Comparison of ENCODE assay signal across 1 cellular context in genomic region chr1:154502066-154502741, GRCh38.
TF ChIP-seq lines count a peak whose summit lies in the region.

Gene SHE (minus strand): TSS chr1:154502412. CDS start chr1:154502026, 386 bp downstream.
Gene TDRD10 (plus strand): TSS chr1:154502219. CDS start chr1:154506904, 4,685 bp downstream.

TF ChIP-seq in H1, 55 proteins besides CTCF, POLR2A, EP300 and RAD21 (continued from another document):
- TF ChIP-seq KDM4A (IDR thresholded peaks at IDR 0.05; ENCODE audit: low read depth, low read length, severe bottlenecking) (peak; percentile 86), ASH2L (IDR thresholded peaks at IDR 0.05; ENCODE audit: low read length) (peak; percentile 32), USF2 (IDR thresholded peaks at IDR 0.05; ENCODE audit: low read length) (peak; percentile 62), EZH2 (IDR thresholded peaks at IDR 0.05; ENCODE audit: low read depth, low read length, severe bottlenecking) (peak; percentile 47), SIRT6 (IDR thresholded peaks at IDR 0.05; ENCODE audit: low read length) (no peak), YY1 (IDR thresholded peaks at IDR 0.05; ENCODE audit: low read depth, low read length) (0 out of 2 replicates have a peak, but pooled peaks have one; percentile 27), ATF3 (IDR thresholded peaks at IDR 0.05; ENCODE audit: insufficient read depth, low read depth, low read length) (0 out of 2 replicates have a peak, but pooled peaks have one; percentile 9), JUN (IDR thresholded peaks at IDR 0.05; ENCODE audit: low read depth, low read length) (peak; percentile 38; the same call in 1 of the 2 replicates), NANOG (IDR thresholded peaks at IDR 0.05; ENCODE audit: insufficient read depth, low read depth, low read length, poor library complexity, severe bottlenecking) (no peak), RXRA (IDR thresholded peaks at IDR 0.05; ENCODE audit: insufficient read depth, low read depth, low read length) (no peak), BACH1 (IDR thresholded peaks at IDR 0.05; ENCODE audit: low read length) (no peak), CBX8 (IDR thresholded peaks at IDR 0.05; ENCODE audit: borderline replicate concordance, low read depth, low read length) (no peak), TCF12 (IDR thresholded peaks at IDR 0.05; ENCODE audit: low read depth, low read length) (0 out of 2 replicates have a peak, but pooled peaks have one; percentile 7)
